Comparison of ENCODE assay signal across 8 cellular contexts in the genomic region with DNA sequence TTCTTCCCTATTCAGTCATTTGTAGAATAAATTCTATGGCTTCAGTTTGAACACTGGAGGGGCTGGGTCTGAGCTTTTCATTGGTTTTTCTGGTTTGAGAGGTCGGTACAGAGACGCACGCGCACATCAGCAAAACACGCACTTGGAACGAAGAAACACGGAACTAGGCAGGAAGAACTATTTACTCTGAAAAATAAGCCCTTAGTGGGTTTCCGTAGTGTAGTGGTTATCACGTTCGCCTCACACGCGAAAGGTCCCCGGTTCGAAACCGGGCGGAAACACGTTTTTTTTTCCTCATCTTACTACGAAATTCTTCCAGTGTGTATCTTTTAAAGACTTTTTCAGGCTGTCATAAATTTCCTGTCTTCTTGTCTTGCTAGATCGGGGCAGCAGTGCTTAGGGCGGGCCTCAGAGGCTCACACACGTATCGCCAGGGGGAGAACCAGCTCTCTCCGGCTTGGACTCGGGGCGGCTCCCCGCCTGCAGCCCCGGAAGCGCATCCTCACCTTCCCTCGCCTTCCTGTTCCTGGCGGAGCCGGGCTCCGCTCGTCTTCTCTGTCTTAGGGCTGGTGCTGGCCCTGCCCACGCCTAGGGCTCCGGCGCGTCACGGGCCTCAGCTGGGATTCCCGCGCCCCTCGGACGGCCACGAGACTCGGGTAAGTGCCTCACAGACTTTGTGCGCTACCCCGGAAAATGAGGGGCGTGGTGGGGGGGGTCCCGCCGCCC. TPM values are rescaled to one million over a fixed set of nuclear protein-coding genes. Genes with fewer than 3 reads are reported as not detected.
DNase-seq lines count a peak whose midpoint lies in the region; ATAC-seq and TF ChIP-seq lines count a peak whose summit lies in the region.

TSS of gene HMGN4 (plus strand) at position 521 of the 726 bp plus-strand sequence. CDS start 6,841 bp downstream, outside the sequence.

- ATAC-seq in GM18498 (IDR thresholded peaks at IDR 0.05; ENCODE audit: unreplicated experiment) (peak; percentile 67), HG02938 (IDR thresholded peaks at IDR 0.05; ENCODE audit: unreplicated experiment) (peak; percentile 48)

- peak within 1 kb of the TSS; percentile 90 for H3K9ac ChIP-seq in rectal smooth muscle tissue (ENCODE audit: low read length)

- peak within 1 kb of the TSS; percentile 89 for H3K27ac ChIP-seq in right atrium auricular region
- peak within 1 kb of the TSS; percentile 97 for H3K27ac ChIP-seq in rectal smooth muscle tissue (ENCODE audit: low read depth, low read length)

- H3K4me1 ChIP-seq in right atrium auricular region: peaks cover 0 to 36% of the 10 kb centered on the region in 2 donors
- H3K4me1 ChIP-seq in rectal smooth muscle tissue (ENCODE audit: control insufficient read depth, insufficient read depth, low read length): peaks cover 16% of the 10 kb centered on the region

- H3K4me3 ChIP-seq in right atrium auricular region: peak within 1 kb of the TSS; percentile 80 to 85
- peak within 1 kb of the TSS; percentile 82 for H3K4me3 ChIP-seq in rectal smooth muscle tissue (ENCODE audit: low read length)

- no peaks in the 10 kb centered on the region for H3K36me3 ChIP-seq in right atrium auricular region
- no peaks in the 10 kb centered on the region for H3K36me3 ChIP-seq in rectal smooth muscle tissue (ENCODE audit: control insufficient read depth, insufficient read depth, low read length)

- no peaks in the 10 kb centered on the region for H3K9me3 ChIP-seq in right atrium auricular region

- DNase-seq in NCI-H187 treated with DMSO at 0.1 percent for 48 hours (lab: John Stamatoyannopoulos, UW) (peak; percentile 64), T-helper 2 cell (peak; percentile 44 to 96 (median 72)), amygdala (lab: John Stamatoyannopoulos, UW) (peak; percentile 30 to 94 (median 76)), right atrium auricular region (ENCODE audit: low spot score) (peak; percentile 88), GM19240 (ENCODE audit: insufficient read length, low spot score) (no peak)

- peak in 1 of 2 donors; percentile 16 for TF ChIP-seq CTCF in right atrium auricular region (IDR thresholded peaks at IDR 0.05)

- H3K27me3 ChIP-seq in right atrium auricular region (no peaks in the 10 kb centered on the region), rectal smooth muscle tissue (ENCODE audit: control insufficient read depth, insufficient read depth, low read length) (no peaks in the 10 kb centered on the region)

RNA-seq across cellular contexts. Expression of gene HMGN4, which starts in this region (rescaled TPM):
- total RNA-seq in right atrium auricular region: 10 to 100 TPM; 36.1 to 52.5 TPM
